In the genomic region with DNA sequence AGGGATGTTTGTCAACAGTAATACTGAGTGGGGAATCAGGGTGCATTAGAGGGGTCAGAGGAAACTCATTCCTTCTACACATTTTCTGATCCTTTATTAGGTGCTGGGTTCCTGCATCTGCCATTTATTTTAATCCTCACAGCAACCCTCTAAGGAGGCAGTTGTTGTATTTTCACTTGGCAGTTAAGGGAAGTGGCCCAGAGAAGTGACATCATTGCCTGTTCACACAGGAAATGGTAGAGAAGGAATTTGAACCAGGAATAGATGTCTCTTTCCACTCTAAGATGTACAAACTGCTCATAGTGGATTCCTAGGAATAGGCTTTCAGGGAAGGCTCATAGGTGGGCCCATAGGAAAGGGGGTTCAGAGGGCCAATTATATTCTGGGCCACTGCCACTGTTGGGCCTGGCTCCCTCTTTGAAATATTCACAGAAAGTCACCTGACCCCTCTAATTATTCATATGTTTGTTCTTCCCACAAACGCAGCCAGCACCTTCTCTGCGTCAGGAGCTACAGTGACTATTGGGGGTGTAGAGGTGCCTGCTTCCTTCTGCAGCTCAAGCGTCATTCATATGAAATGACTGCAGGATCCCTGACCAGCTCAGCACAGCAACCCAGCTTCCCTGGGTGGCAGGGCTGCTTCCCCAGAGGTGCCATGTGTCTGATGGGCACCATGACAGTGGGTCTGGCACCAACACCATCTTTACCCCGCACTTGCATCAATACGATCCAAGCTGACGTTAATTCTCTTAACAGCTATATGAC, we compare ENCODE assay signal across 13 cellular contexts.
DNase-seq lines count a peak whose midpoint lies in the region; ATAC-seq, FAIRE-seq and TF ChIP-seq lines count a peak whose summit lies in the region.
"Had no signal": no experiment of that assay in that cellular context is flagged by ENCODE, and none has a peak within 500 bp of the region (broad histone marks: within the 10 kb centered on the region; RNA-seq: fewer than 3 reads in every experiment).

No MANE protein-coding gene starts in this region.

- no peak for ATAC-seq in A549
- ATAC-seq in HG03159 (IDR thresholded peaks at IDR 0.05; ENCODE audit: unreplicated experiment) = no peak
- ATAC-seq: activated CD4-positive, CD25-positive, alpha-beta regulatory T cell treated with anti-CD3 and anti-CD28 coated beads, Interleukin-2, amount 50 U/mL, for 24 hours had no signal

- H3K4me2 ChIP-seq in A549 = peak overlapping the region; percentile 11; the same call in 1 of the 3 replicates

- DNase-seq in A549 (ENCODE audit: low read depth in 1 of 2, low spot score in 1 of 2) (peak in 1 of 2 experiments; percentile 45), HCEC 1CT (peak; percentile 55), ascending aorta (ENCODE audit: low spot score in 2 of 2) (no peak), islet precursor cell (peak; percentile 27), HT-29 (ENCODE audit: low spot score) (no peak), MG63 (no peak), T-helper 2 cell (no peak)
- DNase-seq: activated naive CD4-positive, alpha-beta T cell treated with anti-CD3 and anti-CD28 coated beads, Interleukin-2, amount 50 U/mL, for 16 hours; CD4-positive, CD25-positive, alpha-beta regulatory T cell; effector memory CD4-positive, alpha-beta T cell; NCI-H2029 treated with DMSO at 0.1 percent for 48 hours had no signal

- no peak for TF ChIP-seq RAD21 in A549 (conservative IDR thresholded peaks at IDR 0.05 in 1 of 2, IDR thresholded peaks at IDR 0.05 in 1 of 2)

- CTCF ChIA-PET in A549 (lab: Yijun Ruan, JAX) = interaction anchor here (0.8 to 17.6 kb wide), 8 partner anchors 16 to 50 kb away, joined by 3 to 261 read pairs (median 10); no protein-coding TSS in a partner anchor

- FAIRE-seq in A549 (lab: Jason Lieb, UNC) = no peak

- no peak for TF ChIP-seq CTCF in A549 (IDR thresholded peaks at IDR 0.05)
- no peak for TF ChIP-seq CTCF in ascending aorta (IDR thresholded peaks at IDR 0.05)

- TF ChIP-seq EP300 in A549 (IDR thresholded peaks at IDR 0.05) = no peak

- intact Hi-C loops in ascending aorta (cut with DNase I) = no loop called here

- 89% methylated on average over 6 of the region's 6 CpGs for WGBS in A549 (ENCODE audit: missing lambda C conversion rate)

- H3K4me1 ChIP-seq in A549 (peaks cover 29% of the 10 kb centered on the region), ascending aorta (peaks cover 0 to 4% of the 10 kb centered on the region in 2 donors)

- H3K4me3 ChIP-seq in A549 (no peak overlapping the region), ascending aorta (no peak overlapping the region), MG63 (no peak overlapping the region)

- H3K9me3 ChIP-seq in A549 (peaks cover 11% of the 10 kb centered on the region), ascending aorta (no peaks in the 10 kb centered on the region), MG63 (peaks cover 7% of the 10 kb centered on the region)

- peak overlapping the region; percentile 1 to 61; a peak in 3 of 6 replicates for H3K27ac ChIP-seq in A549
- H3K27ac ChIP-seq in ascending aorta = peak overlapping the region; percentile 55 to 72

- POLR2A ChIA-PET in A549 (lab: Yijun Ruan, JAX) = interaction anchor here (1.0 kb wide), 1 partner anchor 30 kb away, joined by 6 read pairs; no protein-coding TSS in a partner anchor

- H3K27me3 ChIP-seq in ascending aorta (no peaks in the 10 kb centered on the region), MG63 (no peaks in the 10 kb centered on the region)

- H3K36me3 ChIP-seq in ascending aorta = no peaks in the 10 kb centered on the region
- H3K36me3 ChIP-seq in MG63 = peaks cover 15% of the 10 kb centered on the region

- TF ChIP-seq POLR2A in A549 (IDR thresholded peaks at IDR 0.05; ENCODE audit: low read length) = no peak

TF ChIP-seq in A549, 52 proteins besides CTCF, POLR2A, EP300 and RAD21:
- TF ChIP-seq CEBPB (IDR thresholded peaks at IDR 0.05) (no peak), JUNB (IDR thresholded peaks at IDR 0.05) (no peak), NPAS2 (CRISPR knock-in tag; IDR thresholded peaks at IDR 0.05; ENCODE audit: borderline replicate concordance) (no peak), CHD2 (IDR thresholded peaks at IDR 0.05; ENCODE audit: low read length, partially characterized antibody) (no peak), NFE2L2 (conservative IDR thresholded peaks at IDR 0.05; ENCODE audit: low read length) (no peak), SMC3 (IDR thresholded peaks at IDR 0.05) (no peak), ZNF302 (CRISPR knock-in tag; IDR thresholded peaks at IDR 0.05) (no peak), TP53 (CRISPR knock-in tag; IDR thresholded peaks at IDR 0.05) (no peak), JUN (IDR thresholded peaks at IDR 0.05) (no peak), SREBF2 (IDR thresholded peaks at IDR 0.05) (no peak), POLR2AphosphoS2 (conservative IDR thresholded peaks at IDR 0.05; ENCODE audit: low read length) (no peak)
- TF ChIP-seq, protein P1, sequence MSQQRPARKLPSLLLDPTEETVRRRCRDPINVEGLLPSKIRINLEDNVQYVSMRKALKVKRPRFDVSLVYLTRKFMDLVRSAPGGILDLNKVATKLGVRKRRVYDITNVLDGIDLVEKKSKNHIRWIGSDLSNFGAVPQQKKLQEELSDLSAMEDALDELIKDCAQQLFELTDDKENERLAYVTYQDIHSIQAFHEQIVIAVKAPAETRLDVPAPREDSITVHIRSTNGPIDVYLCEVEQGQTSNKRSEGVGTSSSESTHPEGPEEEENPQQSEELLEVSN (IDR thresholded peaks at IDR 0.05; ENCODE audit: borderline replicate concordance, low read depth) = no peak
- TF ChIP-seq, protein P2, sequence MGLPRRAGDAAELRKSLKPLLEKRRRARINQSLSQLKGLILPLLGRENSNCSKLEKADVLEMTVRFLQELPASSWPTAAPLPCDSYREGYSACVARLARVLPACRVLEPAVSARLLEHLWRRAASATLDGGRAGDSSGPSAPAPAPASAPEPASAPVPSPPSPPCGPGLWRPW (IDR thresholded peaks at IDR 0.05) = no peak

Comparison
In these comparisons a context has a peak if more than half of its experiments do, and no peak if none do; other contexts are left out.
1. DNase-seq: peak in HCEC 1CT (single experiment) and islet precursor cell (single experiment); none in ascending aorta (0 of 2), HT-29 (single experiment), MG63 (single experiment) and T-helper 2 cell (0 of 5).